9 cellular contexts compared by ENCODE assay signal in the genomic region with DNA sequence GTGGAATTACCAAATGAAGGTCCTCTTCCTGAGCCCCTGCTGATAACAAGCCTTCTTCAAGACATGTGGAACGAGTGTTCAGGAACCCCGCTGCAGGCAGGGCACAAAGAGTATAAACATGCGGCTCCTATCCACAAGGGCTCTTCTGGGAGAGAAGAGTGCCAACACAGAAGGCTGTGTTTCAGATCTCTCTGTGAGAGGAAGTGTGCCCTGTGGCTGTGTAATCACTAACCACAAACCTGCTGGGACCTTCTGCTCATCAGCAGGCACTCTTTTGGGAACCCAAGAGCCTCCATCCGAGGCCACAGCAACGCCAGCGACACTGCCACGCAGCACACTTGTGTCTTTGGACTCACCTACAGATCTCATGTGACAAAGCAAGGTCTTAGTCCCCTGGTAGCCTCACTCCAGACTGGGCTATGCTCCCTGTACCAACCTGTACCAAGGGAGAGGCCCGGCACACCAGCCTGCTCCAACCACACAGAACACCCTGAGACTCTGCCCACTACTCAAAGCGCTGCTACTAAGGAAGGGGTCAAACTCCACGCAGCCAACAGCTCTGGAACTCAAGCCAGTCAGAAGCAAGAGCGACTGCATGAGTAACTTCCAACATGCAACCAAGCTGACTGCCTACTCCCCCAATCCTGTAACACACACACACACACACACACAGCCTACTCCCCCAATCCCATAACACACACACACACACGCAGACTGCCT. TPM values are rescaled to one million over a fixed set of nuclear protein-coding genes. Genes with fewer than 3 reads are reported as not detected.
DNase-seq lines count a peak whose midpoint lies in the region; ATAC-seq and TF ChIP-seq lines count a peak whose summit lies in the region.
"Had no signal": no experiment of that assay in that cellular context is flagged by ENCODE, and none has a peak within 500 bp of the region (broad histone marks: within the 10 kb centered on the region; RNA-seq: fewer than 3 reads in every experiment).

No MANE protein-coding gene starts in this region.

- DNase-seq in CD14-positive monocyte (ENCODE audit: low spot score) = peak; percentile 69
- DNase-seq in HUDEP-2 (lab: John Stamatoyannopoulos, UW; ENCODE audit: unreplicated experiment in 76 of 76) = peak in 48 of 76 experiments; percentile 16 to 76 (median 41)
- peak; percentile 51 for DNase-seq in activated CD4-positive, alpha-beta memory T cell treated with anti-CD3 and anti-CD28 coated beads for 36 hours
- peak; percentile 27 for DNase-seq in medulla oblongata (ENCODE audit: extremely low spot score)
- no peak for DNase-seq in NCI-H524 (lab: John Stamatoyannopoulos, UW)
- DNase-seq in foreskin fibroblast = no peak

- intact Hi-C loops in CD14-positive monocyte (cut with micrococcal nuclease) = loop anchor here (2.0 to 5.0 kb wide), 2 partner anchors 13 to 63 kb away; a partner anchor contains a TSS
- intact Hi-C loops in activated CD4-positive, alpha-beta memory T cell treated with anti-CD3 and anti-CD28 coated beads for 36 hours (cut with micrococcal nuclease) = no loop called here

- TF ChIP-seq CTCF in CD14-positive monocyte (IDR thresholded peaks at IDR 0.05) (no peak), foreskin fibroblast (IDR thresholded peaks at IDR 0.05; ENCODE audit: low read depth, low read length) (no peak)

- peaks cover 61 to 66% of the 10 kb centered on the region in 2 donors for H3K36me3 Mint-ChIP-seq in CD14-positive monocyte
- peaks cover 11% of the 10 kb centered on the region for H3K36me3 Mint-ChIP-seq in activated CD4-positive, alpha-beta memory T cell treated with anti-CD3 and anti-CD28 coated beads for 36 hours

- H3K4me1 Mint-ChIP-seq in CD14-positive monocyte = peaks cover 73% of the 10 kb centered on the region
- peaks cover 63% of the 10 kb centered on the region for H3K4me1 Mint-ChIP-seq in activated CD4-positive, alpha-beta memory T cell treated with anti-CD3 and anti-CD28 coated beads for 36 hours (ENCODE audit: low read depth)

- H3K27me3 Mint-ChIP-seq in CD14-positive monocyte (ENCODE audit: low read depth in 3 of 3) = no peaks in the 10 kb centered on the region
- H3K27me3 Mint-ChIP-seq in activated CD4-positive, alpha-beta memory T cell treated with anti-CD3 and anti-CD28 coated beads for 36 hours = no peaks in the 10 kb centered on the region

- H3K9me3 Mint-ChIP-seq in CD14-positive monocyte = no peaks in the 10 kb centered on the region
- H3K9me3 Mint-ChIP-seq in activated CD4-positive, alpha-beta memory T cell treated with anti-CD3 and anti-CD28 coated beads for 36 hours = no peaks in the 10 kb centered on the region

- peak overlapping the region; percentile 60 to 91 (median 78) for H3K27ac Mint-ChIP-seq in CD14-positive monocyte
- peak overlapping the region; percentile 86 for H3K27ac Mint-ChIP-seq in activated CD4-positive, alpha-beta memory T cell treated with anti-CD3 and anti-CD28 coated beads for 36 hours

- peak overlapping the region; percentile 31 to 68 for H3K4me3 Mint-ChIP-seq in CD14-positive monocyte
- H3K4me3 Mint-ChIP-seq in activated CD4-positive, alpha-beta memory T cell treated with anti-CD3 and anti-CD28 coated beads for 36 hours = peak overlapping the region; percentile 23

- POLR2A ChIA-PET in activated CD4-positive, alpha-beta memory T cell treated with anti-CD3 and anti-CD28 coated beads for 36 hours (lab: Charles Lee) = interaction anchor here (0.6 kb wide), 1 partner anchor 64 kb away, joined by 3 read pairs; a partner anchor contains a TSS

- no peak for ATAC-seq in GM18498 (IDR thresholded peaks at IDR 0.05; ENCODE audit: unreplicated experiment)
- no peak for ATAC-seq in HG02610 (IDR thresholded peaks at IDR 0.05; ENCODE audit: unreplicated experiment)

- H3K4me3 ChIP-seq in foreskin fibroblast (ENCODE audit: low read depth in 1 of 2, low read length in 2 of 2) = no peak overlapping the region

- CTCF ChIA-PET in activated CD4-positive, alpha-beta memory T cell treated with anti-CD3 and anti-CD28 coated beads for 36 hours (lab: Charles Lee) = interaction anchor here (2.9 kb wide), 1 partner anchor 65 kb away, joined by 17 read pairs; a partner anchor contains a TSS

RNA-seq across cellular contexts. Expression of a gene that starts 7.8 kb away (rescaled TPM):
- polyA plus RNA-seq in CD14-positive monocyte = 100 to 1,000 TPM; 206 to 238 TPM
- total RNA-seq in activated CD4-positive, alpha-beta memory T cell treated with anti-CD3 and anti-CD28 coated beads for 36 hours = 10 to 100 TPM; 43.0 to 44.4 TPM

RNA-seq across cellular contexts. Expression of a gene that starts 47.9 kb away (rescaled TPM):
- polyA plus RNA-seq in CD14-positive monocyte = 100 to 1,000 TPM; 109 to 112 TPM
- total RNA-seq in activated CD4-positive, alpha-beta memory T cell treated with anti-CD3 and anti-CD28 coated beads for 36 hours = 10 to 100 TPM; 77.2 to 77.6 TPM

RNA-seq across cellular contexts. Expression of a gene that starts 55.0 kb away (rescaled TPM):
- polyA plus RNA-seq in CD14-positive monocyte = 1,000 to 10,000 TPM; 1,470 to 1,628 TPM
- 100 to 1,000 TPM; 242 to 247 TPM for total RNA-seq in activated CD4-positive, alpha-beta memory T cell treated with anti-CD3 and anti-CD28 coated beads for 36 hours
- total RNA-seq: fibroblast of lung had no signal

Comparison
In these comparisons a context has a peak if more than half of its experiments do, and no peak if none do; other contexts are left out.
1. DNase-seq: peak in CD14-positive monocyte (single experiment), HUDEP-2 (48 of 76), activated CD4-positive, alpha-beta memory T cell treated with anti-CD3 and anti-CD28 coated beads for 36 hours (single experiment) and medulla oblongata (single experiment); none in NCI-H524 (0 of 2) and foreskin fibroblast (0 of 2).